In genomic region chr1:47792786-47793185, GRCh38 we compare ENCODE assay signal across 17 cellular contexts.
A peak's percentile ranks its signal among the peaks of the same experiment; 100 is the strongest.
DNase-seq lines count a peak whose midpoint lies in the region; ATAC-seq, FAIRE-seq and TF ChIP-seq lines count a peak whose summit lies in the region.
"Had no signal": no experiment of that assay in that cellular context is flagged by ENCODE, and none has a peak within 500 bp of the region (broad histone marks: within the 10 kb centered on the region; RNA-seq: fewer than 3 reads in every experiment).

No MANE protein-coding gene starts in this region.

- no peak overlapping the region for H3K56ac ChIP-seq in H1 (replicated peaks; ENCODE audit: insufficient read length, low read depth, low read length)

- H3K4me3 Mint-ChIP-seq in activated naive CD8-positive, alpha-beta T cell treated with anti-CD3 and anti-CD28 coated beads, Interleukin-2, amount 50 U/mL, for 24 hours: no peak overlapping the region
- H3K4me3 Mint-ChIP-seq in activated naive CD8-positive, alpha-beta T cell treated with anti-CD3 and anti-CD28 coated beads for 36 hours: no peak overlapping the region
- H3K4me3 Mint-ChIP-seq: CD4-positive, CD25-positive, alpha-beta regulatory T cell; GM23338; H9 had no signal

- no peaks in the 10 kb centered on the region for H3K36me3 ChIP-seq in H1 (ENCODE audit: control insufficient read depth in 2 of 4, insufficient read depth in 4 of 4, low read length in 3 of 4)
- no peaks in the 10 kb centered on the region for H3K36me3 ChIP-seq in prostate gland
- H3K36me3 ChIP-seq: BLaER1 treated with 17β-estradiol and CSF1 and Interleukin-3, amounts not matched to agents 10 nM and 100 nM had no signal

- H3K4ac ChIP-seq in H1 (replicated peaks; ENCODE audit: insufficient read length, low read depth, low read length): no peak overlapping the region

- POLR2A ChIA-PET in H1 (lab: Charles Lee; ENCODE audit: partially characterized antibody): no interaction called here

- H3K14ac ChIP-seq in H1 (ENCODE audit: insufficient read length): no peak overlapping the region

- no peak overlapping the region for H3K4me2 ChIP-seq in H1 (ENCODE audit: insufficient read depth in 1 of 2, low read depth in 2 of 2, low read length in 2 of 2)
- H3K4me2 ChIP-seq: BLaER1 treated with 17β-estradiol and CSF1 and Interleukin-3, amounts not matched to agents 10 nM and 100 nM; GM23338 had no signal

- TF ChIP-seq EP300 in H1 (IDR thresholded peaks at IDR 0.05; ENCODE audit: borderline replicate concordance in 1 of 2, low read depth in 2 of 2, low read length in 2 of 2): no peak

- H3K9ac ChIP-seq in H1 (replicated peaks in 1 of 4; ENCODE audit: extremely low read depth in 1 of 4, low read depth in 3 of 4, low read length in 3 of 4): no peak overlapping the region
- H3K9ac ChIP-seq: BLaER1 treated with 17β-estradiol and CSF1 and Interleukin-3, amounts not matched to agents 10 nM and 100 nM had no signal

- H2BK12ac ChIP-seq in H1 (ENCODE audit: low read depth, low read length): no peak overlapping the region

- H3K27me3 Mint-ChIP-seq in activated naive CD8-positive, alpha-beta T cell treated with anti-CD3 and anti-CD28 coated beads, Interleukin-2, amount 50 U/mL, for 24 hours: no peaks in the 10 kb centered on the region
- no peaks in the 10 kb centered on the region for H3K27me3 Mint-ChIP-seq in activated naive CD8-positive, alpha-beta T cell treated with anti-CD3 and anti-CD28 coated beads for 36 hours
- H3K27me3 Mint-ChIP-seq: CD4-positive, CD25-positive, alpha-beta regulatory T cell had no signal

- no peak for FAIRE-seq in H1 (lab: Jason Lieb, UNC)
- FAIRE-seq: GM12878, GM18507 had no signal

- no peak overlapping the region for H4K91ac ChIP-seq in H1 (replicated peaks; ENCODE audit: insufficient read length, low read length)

- no peak for TF ChIP-seq CTCF in H1 (IDR thresholded peaks at IDR 0.05; ENCODE audit: control extremely low read depth in 1 of 3, insufficient read depth in 1 of 3, low read depth in 1 of 3, low read length in 3 of 3)
- TF ChIP-seq CTCF in prostate gland (IDR thresholded peaks at IDR 0.05): no peak

- CTCF ChIA-PET in H1 (lab: Charles Lee; ENCODE audit: partially characterized antibody): interaction anchor here (0.9 to 1.2 kb wide), 2 partner anchors 11 to 54 kb away, joined by 3 to 5 read pairs; no protein-coding TSS in a partner anchor

- no peaks in the 10 kb centered on the region for H3K36me3 Mint-ChIP-seq in activated naive CD8-positive, alpha-beta T cell treated with anti-CD3 and anti-CD28 coated beads, Interleukin-2, amount 50 U/mL, for 24 hours (ENCODE audit: low read depth)
- no peaks in the 10 kb centered on the region for H3K36me3 Mint-ChIP-seq in activated naive CD8-positive, alpha-beta T cell treated with anti-CD3 and anti-CD28 coated beads for 36 hours
- H3K36me3 Mint-ChIP-seq: CD4-positive, CD25-positive, alpha-beta regulatory T cell had no signal

- H3K27ac Mint-ChIP-seq in activated naive CD8-positive, alpha-beta T cell treated with anti-CD3 and anti-CD28 coated beads, Interleukin-2, amount 50 U/mL, for 24 hours: no peak overlapping the region
- H3K27ac Mint-ChIP-seq in activated naive CD8-positive, alpha-beta T cell treated with anti-CD3 and anti-CD28 coated beads for 36 hours: no peak overlapping the region
- H3K27ac Mint-ChIP-seq: GM23338 had no signal

- H2BK15ac ChIP-seq in H1 (ENCODE audit: low read length): no peak overlapping the region

- H3K9me3 ChIP-seq in H1 (ENCODE audit: insufficient read depth in 2 of 2, low read depth in 1 of 2, low read length in 1 of 2) (no peaks in the 10 kb centered on the region), prostate gland (no peaks in the 10 kb centered on the region)
- H3K9me3 ChIP-seq: BLaER1 treated with 17β-estradiol and CSF1 and Interleukin-3, amounts not matched to agents 10 nM and 100 nM had no signal

- no peak overlapping the region for H2BK5ac ChIP-seq in H1 (ENCODE audit: low read depth, low read length)

- no peak overlapping the region for H2AK5ac ChIP-seq in H1 (ENCODE audit: low read depth, low read length)

- H3K23me2 ChIP-seq in H1 (ENCODE audit: low read depth, low read length): no peaks in the 10 kb centered on the region

- no peak overlapping the region for H3K4me3 ChIP-seq in H1 (ENCODE audit: extremely low read depth in 1 of 4, insufficient read depth in 2 of 4, low read depth in 3 of 4, low read length in 4 of 4)
- no peak overlapping the region for H3K4me3 ChIP-seq in prostate gland
- H3K4me3 ChIP-seq: BLaER1 treated with 17β-estradiol and CSF1 and Interleukin-3, amounts not matched to agents 10 nM and 100 nM; GM12878; GM23338 had no signal

- no peak overlapping the region for H4K5ac ChIP-seq in H1 (ENCODE audit: insufficient read length, low read depth, low read length)

- H3K18ac ChIP-seq in H1 (ENCODE audit: extremely low read depth, low read length): no peak overlapping the region

- H3K23ac ChIP-seq in H1 (ENCODE audit: insufficient read length): no peak overlapping the region

- 88% methylated on average over 3 of the region's 3 CpGs; no CpG with 5 or more reads in 1 of the 2 experiments for WGBS in H1 (ENCODE audit: extremely low coverage in 1 of 2, insufficient coverage in 1 of 2, insufficient read length in 1 of 2, insufficient replicate concordance in 2 of 2, low coverage in 1 of 2, low lambda C conversion rate in 2 of 2, missing lambda C conversion rate in 1 of 2), 2 experiments
- WGBS in prostate gland: 97% methylated on average over 3 of the region's 3 CpGs

- H3K9me3 Mint-ChIP-seq in activated naive CD8-positive, alpha-beta T cell treated with anti-CD3 and anti-CD28 coated beads, Interleukin-2, amount 50 U/mL, for 24 hours: no peaks in the 10 kb centered on the region
- no peaks in the 10 kb centered on the region for H3K9me3 Mint-ChIP-seq in activated naive CD8-positive, alpha-beta T cell treated with anti-CD3 and anti-CD28 coated beads for 36 hours
- H3K9me3 Mint-ChIP-seq: GM23338, H9 had no signal

- no peak for DNase-seq in activated naive CD8-positive, alpha-beta T cell treated with anti-CD3 and anti-CD28 coated beads, Interleukin-2, amount 50 U/mL, for 24 hours
- DNase-seq in activated naive CD8-positive, alpha-beta T cell treated with anti-CD3 and anti-CD28 coated beads for 36 hours: no peak
- DNase-seq in A172 (ENCODE audit: low spot score) (peak; percentile 33), HT1080 (ENCODE audit: low read depth) (peak; percentile 74), H1 (ENCODE audit: low read depth in 1 of 2, low spot score in 2 of 2) (no peak), prostate gland (ENCODE audit: low spot score) (no peak), T-helper 9 cell (no peak)
- DNase-seq: 8988T; Calu3; CD4-positive, CD25-positive, alpha-beta regulatory T cell; DMS 273 treated with DMSO at 0.1 percent for 48 hours; H9 had no signal

- H3K4me1 ChIP-seq in H1 (replicated peaks in 1 of 4; ENCODE audit: control insufficient read depth in 3 of 4, insufficient read depth in 4 of 4, low read length in 3 of 4): no peaks in the 10 kb centered on the region; a peak in 1 of 7 replicates
- no peaks in the 10 kb centered on the region for H3K4me1 ChIP-seq in prostate gland (replicated peaks)
- H3K4me1 ChIP-seq: BLaER1 treated with 17β-estradiol and CSF1 and Interleukin-3, amounts not matched to agents 10 nM and 100 nM had no signal

- TF ChIP-seq RAD21 in H1 (IDR thresholded peaks at IDR 0.05 in 1 of 2, conservative IDR thresholded peaks at IDR 0.05 in 1 of 2; ENCODE audit: low read depth in 2 of 2, low read length in 2 of 2): no peak

- no peaks in the 10 kb centered on the region for H3K27me3 ChIP-seq in H1 (replicated peaks in 1 of 4; ENCODE audit: control insufficient read depth in 3 of 4, extremely low read depth in 1 of 4, insufficient read depth in 3 of 4, low read length in 3 of 4)
- no peaks in the 10 kb centered on the region for H3K27me3 ChIP-seq in prostate gland (replicated peaks; ENCODE audit: insufficient read depth)
- H3K27me3 ChIP-seq: BLaER1 treated with 17β-estradiol and CSF1 and Interleukin-3, amounts not matched to agents 10 nM and 100 nM had no signal

- no peaks in the 10 kb centered on the region for H3K79me1 ChIP-seq in H1 (ENCODE audit: low read depth, low read length)

- H2AFZ ChIP-seq in H1 (ENCODE audit: low read length): no peak overlapping the region
- H2AFZ ChIP-seq: GM23338 had no signal

- no peak for TF ChIP-seq POLR2A in H1 (IDR thresholded peaks at IDR 0.05; ENCODE audit: control extremely low read depth in 1 of 2, low read depth in 2 of 2, low read length in 2 of 2)
- TF ChIP-seq POLR2A in prostate gland (IDR thresholded peaks at IDR 0.05): no peak

- H2BK20ac ChIP-seq in H1 (ENCODE audit: low read length): no peak overlapping the region

- intact Hi-C loops in prostate gland (cut with DNase I): no loop called here

- ATAC-seq in activated naive CD8-positive, alpha-beta T cell treated with anti-CD3 and anti-CD28 coated beads, Interleukin-2, amount 50 U/mL, for 24 hours: peak; percentile 37
- no peak for ATAC-seq in GM18870 (IDR thresholded peaks at IDR 0.05; ENCODE audit: unreplicated experiment)
- ATAC-seq: GM12878, GM23338 had no signal

- no peak overlapping the region for H2BK120ac ChIP-seq in H1 (replicated peaks; ENCODE audit: low read depth, low read length)

- peaks cover 0 to 1% of the 10 kb centered on the region in 2 experiments for H4K20me1 ChIP-seq in H1 (replicated peaks in 1 of 2; ENCODE audit: control insufficient read depth in 1 of 2, insufficient read depth in 2 of 2, low read length in 2 of 2)
- H4K20me1 ChIP-seq: BLaER1 treated with 17β-estradiol and CSF1 and Interleukin-3, amounts not matched to agents 10 nM and 100 nM had no signal

- H4K8ac ChIP-seq in H1 (ENCODE audit: extremely low read depth, insufficient read depth, low read length): no peak overlapping the region; the same call in 1 of the 2 replicates

- no peaks in the 10 kb centered on the region for H3K4me1 Mint-ChIP-seq in activated naive CD8-positive, alpha-beta T cell treated with anti-CD3 and anti-CD28 coated beads, Interleukin-2, amount 50 U/mL, for 24 hours
- no peaks in the 10 kb centered on the region for H3K4me1 Mint-ChIP-seq in activated naive CD8-positive, alpha-beta T cell treated with anti-CD3 and anti-CD28 coated beads for 36 hours
- H3K4me1 Mint-ChIP-seq: CD4-positive, CD25-positive, alpha-beta regulatory T cell; GM23338; H9 had no signal

- no peaks in the 10 kb centered on the region for H3K79me2 ChIP-seq in H1 (ENCODE audit: control insufficient read depth in 1 of 2, insufficient read depth in 2 of 2, low read length in 2 of 2)

- no peak overlapping the region for H3K27ac ChIP-seq in H1 (ENCODE audit: low read depth, low read length)
- H3K27ac ChIP-seq in prostate gland: no peak overlapping the region
- H3K27ac ChIP-seq: BLaER1 treated with 17β-estradiol and CSF1 and Interleukin-3, amounts not matched to agents 10 nM and 100 nM had no signal

TF ChIP-seq in H1, 55 proteins besides CTCF, POLR2A, EP300 and RAD21 (continues in another document):
- no peak for TF ChIP-seq TAF7 (optimal IDR thresholded peaks at IDR 0.05; ENCODE audit: borderline replicate concordance, low read depth, low read length)

Comparison
In these comparisons a context has a peak if more than half of its experiments do, and no peak if none do; other contexts are left out.
1. DNase-seq: peak in A172 (single experiment) and HT1080 (single experiment); none in activated naive CD8-positive, alpha-beta T cell treated with anti-CD3 and anti-CD28 coated beads, Interleukin-2, amount 50 U/mL, for 24 hours (single experiment), activated naive CD8-positive, alpha-beta T cell treated with anti-CD3 and anti-CD28 coated beads for 36 hours (single experiment), H1 (0 of 2), prostate gland (single experiment) and T-helper 9 cell (single experiment).